Comparison of ENCODE assay signal across 16 cellular contexts in the genomic region with DNA sequence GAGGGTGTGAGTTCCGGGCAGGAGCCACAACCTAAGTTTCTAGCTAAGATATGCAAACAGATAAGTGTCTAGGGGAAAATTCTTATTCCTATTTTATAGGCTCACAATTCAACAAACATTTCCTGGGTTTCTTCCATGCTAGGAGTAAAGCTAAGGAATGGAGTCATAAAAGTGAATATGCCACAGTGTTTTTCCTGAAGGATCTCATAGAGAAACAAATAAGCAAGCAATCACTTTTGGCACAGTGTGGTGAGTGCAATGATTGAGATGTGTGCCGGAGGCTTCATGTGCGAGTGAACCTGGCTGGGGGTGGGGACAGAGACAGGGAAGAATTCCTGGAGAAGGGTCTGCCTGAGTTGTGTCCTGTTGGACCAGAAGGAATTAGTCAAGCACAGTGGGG.
A peak's percentile ranks its signal among the peaks of the same experiment; 100 is the strongest.
DNase-seq lines count a peak whose midpoint lies in the region; ATAC-seq and TF ChIP-seq lines count a peak whose summit lies in the region.
"Had no signal": no experiment of that assay in that cellular context is flagged by ENCODE, and none has a peak within 500 bp of the region (broad histone marks: within the 10 kb centered on the region; RNA-seq: fewer than 3 reads in every experiment).

No MANE protein-coding gene starts in this region.

- H3K4me3 ChIP-seq in PC-3 (ENCODE audit: low read length): no peak overlapping the region; the same call in 1 of the 2 replicates
- H3K4me3 ChIP-seq in fibroblast of lung (replicated peaks in 1 of 4; ENCODE audit: control extremely low read depth in 1 of 4, insufficient read depth in 1 of 4, low read depth in 3 of 4, low read length in 4 of 4): no peak overlapping the region
- no peak overlapping the region for H3K4me3 ChIP-seq in CD8-positive, alpha-beta T cell (ENCODE audit: low read depth, low read length)
- no peak overlapping the region for H3K4me3 ChIP-seq in upper lobe of left lung

- in situ Hi-C loops in GM13977 (cut with MboI; ENCODE audit: low pct_unique_long_range_greater_than_20kb, low sequenced_read_pairs, unreplicated experiment): no loop called here

- 79 to 91% methylated on average over 2 to 3 of the region's 3 CpGs for WGBS in upper lobe of left lung, 2 donors

- H3F3A ChIP-seq in PC-3 (ENCODE audit: low read length, unreplicated experiment): no peaks in the 10 kb centered on the region

- TF ChIP-seq CTCF in natural killer cell (IDR thresholded peaks at IDR 0.05) (no peak), PC-3 (conservative IDR thresholded peaks at IDR 0.05; ENCODE audit: low read depth, low read length) (no peak), fibroblast of lung (conservative IDR thresholded peaks at IDR 0.05 in 1 of 2, IDR thresholded peaks at IDR 0.05 in 1 of 2; ENCODE audit: low read depth in 1 of 2, low read length in 2 of 2) (no peak), GM13977 (IDR thresholded peaks at IDR 0.05; ENCODE audit: extremely low read depth, insufficient read depth, missing control alignments) (no peak), upper lobe of left lung (IDR thresholded peaks at IDR 0.05) (no peak)
- TF ChIP-seq CTCF in CD8-positive, alpha-beta T cell (IDR thresholded peaks at IDR 0.05): no peak

- H3K9ac ChIP-seq in PC-3 (ENCODE audit: low read length) (no peak overlapping the region), fibroblast of lung (ENCODE audit: insufficient read depth, low read length) (no peak overlapping the region)
- H3K9ac ChIP-seq: KMS-11 had no signal

- no peaks in the 10 kb centered on the region for H3K36me3 Mint-ChIP-seq in natural killer cell treated with Interleukin-12 subunit alpha and Interleukin-12 subunit beta and Interleukin-15 and Interleukin-18, amount 100 ng/mL, for 72 hours
- no peaks in the 10 kb centered on the region for H3K36me3 Mint-ChIP-seq in natural killer cell
- no peaks in the 10 kb centered on the region for H3K36me3 Mint-ChIP-seq in CD8-positive, alpha-beta T cell
- H3K36me3 Mint-ChIP-seq: CD4-positive, CD25-positive, alpha-beta regulatory T cell had no signal

- H3K9me3 Mint-ChIP-seq in natural killer cell treated with Interleukin-12 subunit alpha and Interleukin-12 subunit beta and Interleukin-15 and Interleukin-18, amount 100 ng/mL, for 72 hours: no peaks in the 10 kb centered on the region
- H3K9me3 Mint-ChIP-seq in natural killer cell: no peaks in the 10 kb centered on the region
- H3K9me3 Mint-ChIP-seq in CD8-positive, alpha-beta T cell: peaks cover 3% of the 10 kb centered on the region

- peak overlapping the region; percentile 77 for H2AFZ ChIP-seq in PC-3 (ENCODE audit: low read length)
- H2AFZ ChIP-seq in fibroblast of lung (ENCODE audit: low read length): no peak overlapping the region

- BruUV-seq in PC-3 (replicated peaks; lab: Mats Ljungman, UMichigan): no TSS peak

- H3K27ac ChIP-seq in PC-3 (ENCODE audit: low read length) (no peak overlapping the region), fibroblast of lung (ENCODE audit: insufficient read depth, low read length) (peak overlapping the region; percentile 36), upper lobe of left lung (no peak overlapping the region)
- no peak overlapping the region for H3K27ac ChIP-seq in CD8-positive, alpha-beta T cell (ENCODE audit: low read depth, low read length)
- H3K27ac ChIP-seq: KMS-11 had no signal

- no peaks in the 10 kb centered on the region for H3K9me2 ChIP-seq in PC-3 (replicated peaks; ENCODE audit: low read length)

- no peaks in the 10 kb centered on the region for H3K36me3 ChIP-seq in PC-3 (ENCODE audit: low read depth, low read length)
- no peaks in the 10 kb centered on the region for H3K36me3 ChIP-seq in fibroblast of lung (ENCODE audit: control insufficient read depth, insufficient read depth, low read length)
- no peaks in the 10 kb centered on the region for H3K36me3 ChIP-seq in CD8-positive, alpha-beta T cell (ENCODE audit: insufficient read depth, low read length)
- H3K36me3 ChIP-seq in upper lobe of left lung: no peaks in the 10 kb centered on the region

- H3K27ac Mint-ChIP-seq in natural killer cell treated with Interleukin-12 subunit alpha and Interleukin-12 subunit beta and Interleukin-15 and Interleukin-18, amount 100 ng/mL, for 72 hours: peak overlapping the region; percentile 45 to 73
- H3K27ac Mint-ChIP-seq in natural killer cell: no peak overlapping the region
- no peak overlapping the region for H3K27ac Mint-ChIP-seq in CD8-positive, alpha-beta T cell
- H3K27ac Mint-ChIP-seq: CD4-positive, CD25-positive, alpha-beta regulatory T cell had no signal

- H3K4me3 Mint-ChIP-seq in natural killer cell treated with Interleukin-12 subunit alpha and Interleukin-12 subunit beta and Interleukin-15 and Interleukin-18, amount 100 ng/mL, for 72 hours: peak overlapping the region; percentile 67
- H3K4me3 Mint-ChIP-seq in natural killer cell: no peak overlapping the region
- no peak overlapping the region for H3K4me3 Mint-ChIP-seq in CD8-positive, alpha-beta T cell
- H3K4me3 Mint-ChIP-seq: CD4-positive, CD25-positive, alpha-beta regulatory T cell had no signal

- H3K27me3 ChIP-seq in PC-3 (ENCODE audit: low read length) (no peaks in the 10 kb centered on the region), fibroblast of lung (ENCODE audit: control insufficient read depth, insufficient read depth, low read length) (no peaks in the 10 kb centered on the region), upper lobe of left lung (no peaks in the 10 kb centered on the region)
- no peaks in the 10 kb centered on the region for H3K27me3 ChIP-seq in CD8-positive, alpha-beta T cell (ENCODE audit: insufficient read depth, low read length)

- peaks cover 33 to 44% of the 10 kb centered on the region in 2 donors for H3K27me3 Mint-ChIP-seq in natural killer cell treated with Interleukin-12 subunit alpha and Interleukin-12 subunit beta and Interleukin-15 and Interleukin-18, amount 100 ng/mL, for 72 hours
- H3K27me3 Mint-ChIP-seq in natural killer cell (ENCODE audit: low read depth in 2 of 2): peaks cover 30 to 58% of the 10 kb centered on the region in 2 donors
- H3K27me3 Mint-ChIP-seq in CD8-positive, alpha-beta T cell (ENCODE audit: low read depth): peaks cover 40% of the 10 kb centered on the region

- CTCF ChIA-PET in PC-3 (lab: Charles Lee): interaction anchor here (0.5 to 2.2 kb wide), 3 partner anchors 33 to 218 kb away, joined by 3 to 8 read pairs (median 4); no protein-coding TSS in a partner anchor
- CTCF ChIA-PET in CD8-positive, alpha-beta T cell (lab: Charles Lee): interaction anchor here (0.6 to 13.1 kb wide), 31 partner anchors 9 to 686 kb away, joined by 3 to 214 read pairs (median 5); no protein-coding TSS in a partner anchor

- H3K4me2 ChIP-seq in PC-3 (ENCODE audit: low read length): peak overlapping the region; percentile 78
- H3K4me2 ChIP-seq in fibroblast of lung (ENCODE audit: extremely low read depth, insufficient read depth, low read length): peak overlapping the region; percentile 2

- intact Hi-C loops in natural killer cell (cut with micrococcal nuclease): loop anchor here (5.0 kb wide), 1 partner anchor 81 kb away; no protein-coding TSS in a partner anchor
- intact Hi-C loops in PC-3 (cut with micrococcal nuclease): loop anchor here (1.0 to 10.0 kb wide), 3 partner anchors 146 to 688 kb away; partner anchors contain the start of gene TTF2
- intact Hi-C loops in CD8-positive, alpha-beta T cell (cut with DNase I, micrococcal nuclease): loop anchor here (2.0 to 10.0 kb wide), 6 partner anchors 41 to 628 kb away; partner anchors contain the start of gene TRIM45 (in 1 of the 2)

- no peak for TF ChIP-seq EP300 in upper lobe of left lung (IDR thresholded peaks at IDR 0.05)

- H3K4me1 ChIP-seq in PC-3 (ENCODE audit: insufficient read depth, low read length) (peaks cover 24% of the 10 kb centered on the region), fibroblast of lung (ENCODE audit: control insufficient read depth, extremely low read depth, insufficient read depth, low read length) (peaks cover 10% of the 10 kb centered on the region), upper lobe of left lung (peaks cover 5 to 6% (median 6%) of the 10 kb centered on the region in 4 donors)
- no peaks in the 10 kb centered on the region for H3K4me1 ChIP-seq in CD8-positive, alpha-beta T cell (ENCODE audit: insufficient read depth, low read length)

- ATAC-seq in natural killer cell treated with Interleukin-12 subunit alpha and Interleukin-12 subunit beta and Interleukin-15 and Interleukin-18, amount 100 ng/mL, for 72 hours: no peak
- ATAC-seq in natural killer cell (no peak), PC-3 (peak; percentile 33), upper lobe of left lung (ENCODE audit: low FRiP score in 2 of 2) (no peak)
- ATAC-seq in CD8-positive, alpha-beta T cell: no peak

- POLR2A ChIA-PET in PC-3 (lab: Charles Lee; ENCODE audit: unreplicated experiment): no interaction called here
- POLR2A ChIA-PET in CD8-positive, alpha-beta T cell (lab: Charles Lee): no interaction called here

- H3K79me2 ChIP-seq in PC-3 (ENCODE audit: low read length) (no peaks in the 10 kb centered on the region), fibroblast of lung (ENCODE audit: control insufficient read depth, insufficient read depth, low read length) (no peaks in the 10 kb centered on the region)

- H3K9me3 ChIP-seq in PC-3 (ENCODE audit: low read length) (no peaks in the 10 kb centered on the region), fibroblast of lung (ENCODE audit: control insufficient read depth, insufficient read depth, low read depth, low read length) (no peaks in the 10 kb centered on the region), upper lobe of left lung (no peaks in the 10 kb centered on the region)
- H3K9me3 ChIP-seq in CD8-positive, alpha-beta T cell (ENCODE audit: low read length): no peaks in the 10 kb centered on the region

- DNase-seq in natural killer cell treated with Interleukin-12 subunit alpha and Interleukin-12 subunit beta and Interleukin-15 and Interleukin-18, amount 100 ng/mL, for 72 hours (ENCODE audit: low spot score): no peak
- DNase-seq in natural killer cell (no peak), PC-3 (no peak), fibroblast of lung (ENCODE audit: low read depth in 2 of 2) (no peak), GM13977 (ENCODE audit: low spot score) (no peak), DMS153 (lab: John Stamatoyannopoulos, UW) (no peak), upper lobe of left lung (no peak)
- DNase-seq in CD8-positive, alpha-beta T cell: no peak
- DNase-seq: CD4-positive, CD25-positive, alpha-beta regulatory T cell; DND-41; GOT3; NCI-H1436 treated with DMSO at 0.1 percent for 48 hours; NCI-H526 treated with DMSO at 0.1 percent for 48 hours; SIG-M5; SW 1271 had no signal

- TF ChIP-seq POLR2A in upper lobe of left lung (IDR thresholded peaks at IDR 0.05): no peak

- peaks cover 9 to 18% of the 10 kb centered on the region in 2 donors for H3K4me1 Mint-ChIP-seq in natural killer cell treated with Interleukin-12 subunit alpha and Interleukin-12 subunit beta and Interleukin-15 and Interleukin-18, amount 100 ng/mL, for 72 hours (ENCODE audit: low read depth in 2 of 2)
- peaks cover 2% of the 10 kb centered on the region in 2 donors for H3K4me1 Mint-ChIP-seq in natural killer cell
- H3K4me1 Mint-ChIP-seq in CD8-positive, alpha-beta T cell (ENCODE audit: low read depth): peaks cover under 1% of the 10 kb centered on the region

- H4K20me1 ChIP-seq in PC-3 (ENCODE audit: low read length) (no peaks in the 10 kb centered on the region), fibroblast of lung (ENCODE audit: control insufficient read depth, extremely low read depth, insufficient read depth, low read length) (no peaks in the 10 kb centered on the region)

Comparison
In these comparisons a context has a peak if more than half of its experiments do, and no peak if none do; other contexts are left out.
1. H3K27ac Mint-ChIP-seq: peak in natural killer cell treated with Interleukin-12 subunit alpha and Interleukin-12 subunit beta and Interleukin-15 and Interleukin-18, amount 100 ng/mL, for 72 hours (2 of 2); none in natural killer cell (0 of 2) and CD8-positive, alpha-beta T cell (single experiment).